14 cellular contexts compared by ENCODE assay signal in the genomic region with DNA sequence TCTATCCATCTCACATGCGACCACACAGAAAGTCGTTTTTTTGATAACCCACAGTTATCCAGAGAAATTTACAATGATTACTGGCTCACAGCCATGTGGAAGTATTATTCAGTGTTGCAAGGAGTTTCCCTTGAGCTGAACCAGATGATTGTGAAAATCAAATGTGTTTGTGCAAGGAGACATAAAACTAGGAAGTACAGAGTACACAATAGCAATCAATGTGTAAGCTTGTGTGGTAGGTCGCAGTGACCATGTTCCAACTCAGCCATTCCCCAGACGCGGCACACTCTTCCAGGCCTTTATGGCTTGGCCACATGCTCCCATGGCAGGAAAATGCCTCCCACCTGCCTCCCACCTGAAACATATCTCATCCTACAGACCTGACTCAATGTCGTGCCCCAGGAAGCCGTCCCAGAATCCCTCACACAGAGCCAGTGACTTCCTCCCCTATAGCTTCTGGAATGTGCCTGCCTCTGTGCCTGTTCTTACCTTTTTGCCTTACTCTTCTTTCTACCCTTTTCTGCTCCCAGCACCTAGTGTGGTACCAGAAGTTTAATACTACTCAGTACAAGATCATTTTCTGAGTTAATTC.
"Had no signal": no experiment of that assay in that cellular context is flagged by ENCODE, and none has a peak within 500 bp of the region (broad histone marks: within the 10 kb centered on the region; RNA-seq: fewer than 3 reads in every experiment).

No MANE protein-coding gene starts in this region.

- H3K4me3 Mint-ChIP-seq: activated CD4-positive, alpha-beta T cell treated with anti-CD3 and anti-CD28 coated beads for 36 hours; activated naive CD8-positive, alpha-beta T cell treated with anti-CD3 and anti-CD28 coated beads for 36 hours; activated T-helper 1 cell treated with anti-CD3 and anti-CD28 coated beads, Interleukin-12 subunit alpha, Interleukin-12 subunit beta, Interleukin-2, Interleukin-4 antibody, amounts not matched to agents 30 ng/mL and 10 ng/mL and 1 ng/mL, durations not matched to agents 14 hours and 24 hours and 36 hours; effector memory CD8-positive, alpha-beta T cell; naive thymus-derived CD4-positive, alpha-beta T cell; stimulated activated naive CD8-positive, alpha-beta T cell treated with anti-CD3 and anti-CD28 coated beads, Interleukin-15, amount 100 ng/mL, for 72 hours had no signal

- DNase-seq: activated CD4-positive, alpha-beta T cell treated with anti-CD3 and anti-CD28 coated beads for 36 hours; activated CD4-positive, alpha-beta T cell treated with anti-CD3 and anti-CD28 coated beads, Interleukin-2, amount 50 U/mL, for 48 hours; activated naive CD8-positive, alpha-beta T cell treated with anti-CD3 and anti-CD28 coated beads for 36 hours; activated T-cell treated with anti-CD3 and anti-CD28 coated beads for 4 hours; amniotic stem cell; effector memory CD8-positive, alpha-beta T cell; foreskin keratinocyte; kidney; left ventricle myocardium inferior; mesenchymal stem cell; naive thymus-derived CD4-positive, alpha-beta T cell; stimulated activated CD4-positive, alpha-beta T cell treated with anti-CD3 and anti-CD28 coated beads, Interleukin-4, amount 100 ng/mL, for 1 hour; stimulated activated naive CD8-positive, alpha-beta T cell treated with anti-CD3 and anti-CD28 coated beads, Interleukin-15, amount 100 ng/mL, for 72 hours had no signal

- H3K27me3 Mint-ChIP-seq: activated naive CD8-positive, alpha-beta T cell treated with anti-CD3 and anti-CD28 coated beads for 36 hours had no signal

- H3K9me3 Mint-ChIP-seq: activated naive CD8-positive, alpha-beta T cell treated with anti-CD3 and anti-CD28 coated beads for 36 hours; activated T-helper 1 cell treated with anti-CD3 and anti-CD28 coated beads, Interleukin-12 subunit alpha, Interleukin-12 subunit beta, Interleukin-2, Interleukin-4 antibody, amounts not matched to agents 30 ng/mL and 10 ng/mL and 1 ng/mL, durations not matched to agents 14 hours and 24 hours and 36 hours; effector memory CD8-positive, alpha-beta T cell; naive thymus-derived CD4-positive, alpha-beta T cell; stimulated activated naive CD8-positive, alpha-beta T cell treated with anti-CD3 and anti-CD28 coated beads, Interleukin-15, amount 100 ng/mL, for 72 hours had no signal

- H3K27ac Mint-ChIP-seq: activated CD4-positive, alpha-beta T cell treated with anti-CD3 and anti-CD28 coated beads for 36 hours; activated naive CD8-positive, alpha-beta T cell treated with anti-CD3 and anti-CD28 coated beads for 36 hours; activated T-helper 1 cell treated with anti-CD3 and anti-CD28 coated beads, Interleukin-12 subunit alpha, Interleukin-12 subunit beta, Interleukin-2, Interleukin-4 antibody, amounts not matched to agents 30 ng/mL and 10 ng/mL and 1 ng/mL, durations not matched to agents 14 hours and 24 hours and 36 hours; effector memory CD8-positive, alpha-beta T cell; naive thymus-derived CD4-positive, alpha-beta T cell had no signal

- H3K36me3 Mint-ChIP-seq: activated naive CD8-positive, alpha-beta T cell treated with anti-CD3 and anti-CD28 coated beads for 36 hours; naive thymus-derived CD4-positive, alpha-beta T cell had no signal
